34 cellular contexts compared by ENCODE assay signal in genomic region chr7:16137944-16138343, GRCh38.
"Had no signal": no experiment of that assay in that cellular context is flagged by ENCODE, and none has a peak within 500 bp of the region (broad histone marks: within the 10 kb centered on the region; RNA-seq: fewer than 3 reads in every experiment).

No MANE protein-coding gene starts in this region.

- H3K27me3 ChIP-seq: MG63 had no signal

- H3K4me3 ChIP-seq: MG63 had no signal

- H3K27ac ChIP-seq: KMS-11 had no signal

- H3K9ac ChIP-seq: KMS-11 had no signal

- H3K4me2 ChIP-seq: KMS-11 had no signal

- DNase-seq: Karpas-422, Kasumi-1, MG63, MM.1S, MV-4-11, NCI-H1048, NCI-H1092, NCI-H1092 treated with DMSO at 0.1 percent for 48 hours, NCI-H1105, NCI-H1105 treated with DMSO at 0.1 percent for 48 hours, NCI-H1417, NCI-H1417 treated with DMSO at 0.1 percent for 48 hours, NCI-H1436, NCI-H1436 treated with DMSO at 0.1 percent for 48 hours, NCI-H146, NCI-H1694, NCI-H1694 treated with DMSO at 0.1 percent for 48 hours, NCI-H187, NCI-H187 treated with DMSO at 0.1 percent for 48 hours, NCI-H1930, NCI-H2029, NCI-H2029 treated with DMSO at 0.1 percent for 48 hours, NCI-H2081, NCI-H2081 treated with DMSO at 0.1 percent for 48 hours, NCI-H2107, NCI-H2171, NCI-H2171 treated with DMSO at 0.1 percent for 48 hours, NCI-H2227 treated with DMSO at 0.1 percent for 48 hours, NCI-H226, NCI-H345, NCI-H446, NCI-H446 treated with DMSO at 0.1 percent for 48 hours, NCI-H510A had no signal

- H3K36me3 ChIP-seq: MG63 had no signal

- H3K9me3 ChIP-seq: MG63 had no signal
